In genomic region chr17:29746669-29747068, GRCh38 we compare ENCODE assay signal across 21 cellular contexts.
DNase-seq lines count a peak whose midpoint lies in the region; ATAC-seq and TF ChIP-seq lines count a peak whose summit lies in the region.
"Had no signal": no experiment of that assay in that cellular context is flagged by ENCODE, and none has a peak within 500 bp of the region (broad histone marks: within the 10 kb centered on the region; RNA-seq: fewer than 3 reads in every experiment).

No MANE protein-coding gene starts in this region.

- no peak for TF ChIP-seq POLR2A in gastrocnemius medialis (IDR thresholded peaks at IDR 0.05)

- H3K4me1 ChIP-seq in left ventricle myocardium inferior (peaks cover 89% of the 10 kb centered on the region), gastrocnemius medialis (peaks cover 74 to 76% of the 10 kb centered on the region in 2 donors)

- in situ Hi-C loops in gastrocnemius medialis (cut with MboI; ENCODE audit: low sequenced_read_pairs in 4 of 4), result no loop called here

- H3K9me3 ChIP-seq in left ventricle myocardium inferior (replicated peaks) (no peaks in the 10 kb centered on the region), gastrocnemius medialis (no peaks in the 10 kb centered on the region)

- peak; percentile 26 for DNase-seq in activated CD4-positive, alpha-beta T cell treated with anti-CD3 and anti-CD28 coated beads, Interleukin-2, amount 10 ng/mL, durations not matched to agents 24 days and 14 days
- DNase-seq in activated CD4-positive, alpha-beta T cell treated with anti-CD3 and anti-CD28 coated beads for 48 hours, result no peak
- no peak for DNase-seq in left ventricle myocardium inferior
- DNase-seq in left cardiac atrium, result no peak
- no peak for DNase-seq in gastrocnemius medialis
- DNase-seq in activated CD4-positive, CD25-positive, alpha-beta regulatory T cell treated with anti-CD3 and anti-CD28 coated beads, Interleukin-2, amount 50 U/mL, for 72 hours, result no peak
- DNase-seq: 8988T, DMS53, EL, GOT3, KG1, MV-4-11, NCI-H1694 treated with DMSO at 0.1 percent for 48 hours, NCI-H510A treated with DMSO at 0.1 percent for 48 hours, PC-3, RPMI8226 had no signal

- H3K27me3 Mint-ChIP-seq in activated CD4-positive, alpha-beta T cell treated with anti-CD3 and anti-CD28 coated beads, Interleukin-2, amount 10 ng/mL, durations not matched to agents 24 days and 14 days, result no peaks in the 10 kb centered on the region

- H3K27me3 ChIP-seq in left ventricle myocardium inferior (ENCODE audit: low read depth) (no peaks in the 10 kb centered on the region), gastrocnemius medialis (no peaks in the 10 kb centered on the region)

- no peak overlapping the region for H3K27ac Mint-ChIP-seq in activated CD4-positive, alpha-beta T cell treated with anti-CD3 and anti-CD28 coated beads, Interleukin-2, amount 10 ng/mL, durations not matched to agents 24 days and 14 days

- ATAC-seq in left cardiac atrium, result no peak
- ATAC-seq in gastrocnemius medialis, result no peak
- no peak for ATAC-seq in HG02938 (IDR thresholded peaks at IDR 0.05; ENCODE audit: unreplicated experiment)
- ATAC-seq: GM12878, HCT116, HepG2, PC-3 had no signal

- no peak overlapping the region for H3K4me3 ChIP-seq in left ventricle myocardium inferior
- no peak overlapping the region for H3K4me3 ChIP-seq in gastrocnemius medialis
- H3K4me3 ChIP-seq: GM12878 had no signal

- intact Hi-C loops in activated CD4-positive, alpha-beta T cell treated with anti-CD3 and anti-CD28 coated beads, Interleukin-2, amount 10 ng/mL, durations not matched to agents 24 days and 14 days (cut with micrococcal nuclease), result no loop called here
- intact Hi-C loops in left ventricle myocardium inferior (cut with micrococcal nuclease) (no loop called here), left cardiac atrium (cut with DNase I) (no loop called here), gastrocnemius medialis (cut with DNase I; ENCODE audit: low total_unique reads) (loop anchor here (2.0 kb wide), 1 partner anchor 70 kb away; no protein-coding TSS in a partner anchor)

- peaks cover 31% of the 10 kb centered on the region for H3K36me3 Mint-ChIP-seq in activated CD4-positive, alpha-beta T cell treated with anti-CD3 and anti-CD28 coated beads, Interleukin-2, amount 10 ng/mL, durations not matched to agents 24 days and 14 days (ENCODE audit: low read depth)

- H3K4me1 Mint-ChIP-seq in activated CD4-positive, alpha-beta T cell treated with anti-CD3 and anti-CD28 coated beads, Interleukin-2, amount 10 ng/mL, durations not matched to agents 24 days and 14 days, result peaks cover 22% of the 10 kb centered on the region

- H3K27ac ChIP-seq in left ventricle myocardium inferior (replicated peaks) (peak overlapping the region; percentile 88), VCaP (peak overlapping the region; percentile 87), gastrocnemius medialis (peak overlapping the region; percentile 91 to 97 (median 94))

- TF ChIP-seq CTCF in left ventricle myocardium inferior (IDR thresholded peaks at IDR 0.05; ENCODE audit: borderline replicate concordance) (no peak), VCaP (conservative IDR thresholded peaks at IDR 0.05) (no peak), gastrocnemius medialis (IDR thresholded peaks at IDR 0.05 in 4 of 5, conservative IDR thresholded peaks at IDR 0.05 in 1 of 5) (no peak)

- no peak overlapping the region for H3K4me3 Mint-ChIP-seq in activated CD4-positive, alpha-beta T cell treated with anti-CD3 and anti-CD28 coated beads, Interleukin-2, amount 10 ng/mL, durations not matched to agents 24 days and 14 days

- H3K9me3 Mint-ChIP-seq in activated CD4-positive, alpha-beta T cell treated with anti-CD3 and anti-CD28 coated beads, Interleukin-2, amount 10 ng/mL, durations not matched to agents 24 days and 14 days, result no peaks in the 10 kb centered on the region

- H3K36me3 ChIP-seq in left ventricle myocardium inferior, result no peaks in the 10 kb centered on the region
- H3K36me3 ChIP-seq in gastrocnemius medialis, result no peaks in the 10 kb centered on the region
